20 cellular contexts compared by ENCODE assay signal in the genomic region with DNA sequence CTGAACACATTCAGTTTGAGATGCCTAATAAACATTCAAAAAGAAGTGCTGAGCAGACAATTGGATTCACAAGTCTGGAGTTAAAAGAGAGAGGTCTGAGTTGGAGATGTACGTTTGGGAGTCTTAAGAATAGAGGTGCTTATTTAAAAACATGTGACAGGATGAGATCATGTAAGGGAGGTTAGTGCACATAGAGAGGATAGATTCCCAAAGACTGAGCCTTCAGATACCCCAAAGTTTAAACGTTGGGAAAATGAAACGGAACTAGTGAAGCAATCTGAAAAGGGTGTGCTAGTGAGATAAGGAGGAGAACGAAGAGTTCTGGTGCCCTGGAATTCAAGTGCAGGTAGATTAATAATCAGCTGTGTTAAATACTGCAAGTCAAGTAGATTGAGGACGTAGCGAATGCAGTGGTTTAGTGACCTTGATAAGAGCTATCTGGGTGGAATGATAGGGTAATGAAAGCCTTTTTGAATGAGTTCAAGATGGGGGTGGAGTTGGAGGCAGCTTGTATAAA. TPM values are rescaled to one million over a fixed set of nuclear protein-coding genes. Genes with fewer than 3 reads are reported as not detected.
A peak's percentile ranks its signal among the peaks of the same experiment; 100 is the strongest.
DNase-seq lines count a peak whose midpoint lies in the region; ATAC-seq, FAIRE-seq and TF ChIP-seq lines count a peak whose summit lies in the region.
"Had no signal": no experiment of that assay in that cellular context is flagged by ENCODE, and none has a peak within 500 bp of the region (broad histone marks: within the 10 kb centered on the region; RNA-seq: fewer than 3 reads in every experiment).

No MANE protein-coding gene starts in this region.

- no peak for FAIRE-seq in K562 (lab: Jason Lieb, UNC)
- no peak for FAIRE-seq in small intestine (lab: Jason Lieb, UNC)
- FAIRE-seq: H1, kidney had no signal

- H3K4me2 ChIP-seq in Karpas-422 (ENCODE audit: low read depth, low read length, poor library complexity, severe bottlenecking) (peak overlapping the region; percentile 42), K562 (ENCODE audit: insufficient read depth, low read length) (peak overlapping the region; percentile 3; the same call in 1 of the 2 replicates)

- peak overlapping the region; percentile 66 for H3K27ac ChIP-seq in Karpas-422 (ENCODE audit: low read length)
- H3K27ac ChIP-seq in K562 (ENCODE audit: extremely low read depth, low read depth, low read length): no peak overlapping the region
- peak overlapping the region; percentile 52 to 79 for H3K27ac ChIP-seq in small intestine (ENCODE audit: low read depth in 1 of 2, low read length in 1 of 2)
- H3K27ac ChIP-seq: thoracic aorta had no signal

- H3K27me3 ChIP-seq in Karpas-422 (ENCODE audit: low read length) (no peaks in the 10 kb centered on the region), K562 (ENCODE audit: control insufficient read depth in 2 of 2, insufficient read depth in 2 of 2, low read length in 2 of 2) (no peaks in the 10 kb centered on the region), small intestine (ENCODE audit: control insufficient read depth in 2 of 2, insufficient read depth in 2 of 2, low read length in 2 of 2) (no peaks in the 10 kb centered on the region)

- ATAC-seq in K562 (peak; percentile 71), left colon (peak; percentile 22)
- ATAC-seq: activated CD8-positive, alpha-beta T cell treated with anti-CD3 and anti-CD28 coated beads for 36 hours; stimulated activated effector memory CD8-positive, alpha-beta T cell treated with anti-CD3 and anti-CD28 coated beads, Interleukin-12 subunit alpha, Interleukin-12 subunit beta, amount 100 ng/mL, for 72 hours had no signal

- peak overlapping the region; percentile 26; the same call in 1 of the 2 replicates for H3K9ac ChIP-seq in Karpas-422 (ENCODE audit: low read length)
- no peak overlapping the region for H3K9ac ChIP-seq in K562 (ENCODE audit: insufficient read depth in 1 of 2, low read depth in 2 of 2, low read length in 2 of 2)

- intact Hi-C loops in K562 (cut with micrococcal nuclease): loop anchor here (2.0 to 10.0 kb wide), 3 partner anchors 62 to 506 kb away; no protein-coding TSS in a partner anchor
- intact Hi-C loops in left colon (cut with DNase I, micrococcal nuclease): no loop called here

- H3K9me2 ChIP-seq in Karpas-422 (replicated peaks; ENCODE audit: insufficient read depth, low read length): no peaks in the 10 kb centered on the region

- TF ChIP-seq RAD21 in K562 (CRISPR knock-in tag; conservative IDR thresholded peaks at IDR 0.05 in 1 of 2, IDR thresholded peaks at IDR 0.05 in 1 of 2): no peak

- no peak overlapping the region for H2AFZ ChIP-seq in Karpas-422 (ENCODE audit: low read length)
- H2AFZ ChIP-seq in K562 (ENCODE audit: low read depth, low read length): no peak overlapping the region

- TF ChIP-seq POLR2A in K562 (conservative IDR thresholded peaks at IDR 0.05): no peak

- WGBS in K562 (ENCODE audit: insufficient coverage, low coverage, missing lambda C conversion rate): 0% methylated on average over 6 of the region's 6 CpGs
- 18 to 40% (median 27%) methylated on average over 6 of the region's 6 CpGs for WGBS in small intestine, 3 donors

- POLR2A ChIA-PET in K562 (lab: Yijun Ruan, JAX): interaction anchor here (0.6 to 0.9 kb wide), 2 partner anchors 13 to 70 kb away, joined by 3 to 4 read pairs; no protein-coding TSS in a partner anchor

- BruUV-seq in K562 (replicated peaks; lab: Mats Ljungman, UMichigan): no TSS peak

- no peak for TF ChIP-seq CTCF in K562 (IDR thresholded peaks at IDR 0.05 in 2 of 3, conservative IDR thresholded peaks at IDR 0.05 in 1 of 3; ENCODE audit: insufficient read depth in 2 of 3, low read depth in 1 of 3, low read length in 3 of 3)

- DNase-seq in Karpas-422 (no peak), K562 (ENCODE audit: extremely low read depth in 1 of 4, low spot score in 3 of 4) (peak; percentile 29 to 61 (median 44)), left colon (no peak), small intestine (peak; percentile 94), NCI-H2227 treated with DMSO at 0.1 percent for 48 hours (lab: John Stamatoyannopoulos, UW) (no peak), SKM-1 treated with dmso at 0.1 percent for 144 hours (lab: John Stamatoyannopoulos, UW; ENCODE audit: unreplicated experiment) (no peak), C1 segment of cervical spinal cord (lab: John Stamatoyannopoulos, UW) (no peak), COLO668 (lab: John Stamatoyannopoulos, UW; ENCODE audit: unreplicated experiment) (no peak)
- DNase-seq: activated CD8-positive, alpha-beta T cell treated with anti-CD3 and anti-CD28 coated beads for 36 hours; activated naive CD4-positive, alpha-beta T cell; activated T-cell treated with anti-CD3 and anti-CD28 coated beads, Interleukin-2, amount 50 U/mL, for 1 hour; anterior cingulate cortex; kidney; midbrain; NCI-H1436 treated with DMSO at 0.1 percent for 48 hours; NCI-H774 had no signal

- peak; percentile 73 for TF ChIP-seq EP300 in K562 (IDR thresholded peaks at IDR 0.05; ENCODE audit: low read length)

- in situ Hi-C loops in K562 (cut with MboI): no loop called here

- no peaks in the 10 kb centered on the region for H3K9me3 ChIP-seq in Karpas-422 (ENCODE audit: low read length)
- H3K9me3 ChIP-seq in K562 (replicated peaks; ENCODE audit: control insufficient read depth, insufficient read depth, low read depth, low read length): no peaks in the 10 kb centered on the region
- no peaks in the 10 kb centered on the region for H3K9me3 ChIP-seq in small intestine (ENCODE audit: control insufficient read depth, low read depth)
- H3K9me3 ChIP-seq: thoracic aorta had no signal

- CTCF ChIA-PET in K562 (lab: Yijun Ruan, JAX; ENCODE audit: low intra/inter-chr PET ratio): interaction anchor here (0.5 kb wide), 1 partner anchor 67 kb away, joined by 3 read pairs; no protein-coding TSS in a partner anchor

- H3K79me2 ChIP-seq in Karpas-422 (ENCODE audit: low read length) (peaks cover 92% of the 10 kb centered on the region), K562 (ENCODE audit: control insufficient read depth, insufficient read depth, low read length) (peaks cover 30% of the 10 kb centered on the region)

- H3K4me1 ChIP-seq in Karpas-422 (ENCODE audit: low read length) (peaks cover 52% of the 10 kb centered on the region), K562 (replicated peaks in 1 of 2; ENCODE audit: control insufficient read depth in 2 of 2, insufficient read depth in 2 of 2, low read length in 2 of 2) (peaks cover 5 to 14% of the 10 kb centered on the region in 2 experiments; a peak in 4 of 5 replicates), small intestine (ENCODE audit: control insufficient read depth in 2 of 2, insufficient read depth in 1 of 2, low read depth in 1 of 2, low read length in 1 of 2) (peaks cover 4 to 21% of the 10 kb centered on the region in 2 donors)

- no peaks in the 10 kb centered on the region for H3K9me1 ChIP-seq in K562 (ENCODE audit: control insufficient read depth, insufficient read depth, low read length)

- H3K36me3 ChIP-seq in Karpas-422 (ENCODE audit: insufficient read depth, low read length): no peaks in the 10 kb centered on the region
- no peaks in the 10 kb centered on the region for H3K36me3 ChIP-seq in K562 (ENCODE audit: control insufficient read depth, insufficient read depth, low read length)
- no peaks in the 10 kb centered on the region for H3K36me3 ChIP-seq in small intestine (ENCODE audit: control insufficient read depth in 2 of 2, insufficient read depth in 2 of 2, low read length in 2 of 2)
- H3K36me3 ChIP-seq: thoracic aorta had no signal

- H3K4me3 ChIP-seq in Karpas-422 (ENCODE audit: low read length) (no peak overlapping the region), K562 (no peak overlapping the region), small intestine (ENCODE audit: low read depth in 1 of 2, low read length in 2 of 2) (no peak overlapping the region)
- H3K4me3 ChIP-seq: thoracic aorta had no signal

- H4K20me1 ChIP-seq in Karpas-422 (ENCODE audit: insufficient read depth, low read depth, low read length) (no peaks in the 10 kb centered on the region; the same call in 1 of the 2 replicates), K562 (replicated peaks; ENCODE audit: control insufficient read depth, insufficient read depth, low read length) (peaks cover 20% of the 10 kb centered on the region)

TF ChIP-seq in K562, 482 proteins besides CTCF, POLR2A, EP300 and RAD21 (continues in another document):
- TF ChIP-seq ZNF121 (CRISPR knock-in tag; conservative IDR thresholded peaks at IDR 0.05): no peak
- TF ChIP-seq CBFB (CRISPR knock-in tag; IDR thresholded peaks at IDR 0.05): no peak
- no peak for TF ChIP-seq NUFIP1 (IDR thresholded peaks at IDR 0.05; ENCODE audit: partially characterized antibody)
- 0 out of 2 replicates have a peak, but pooled peaks have one; percentile 28 for TF ChIP-seq GATAD2B (IDR thresholded peaks at IDR 0.05; ENCODE audit: borderline replicate concordance)
- no peak for TF ChIP-seq TAF9B (IDR thresholded peaks at IDR 0.05; ENCODE audit: partially characterized antibody)
- no peak for TF ChIP-seq RFX1 (IDR thresholded peaks at IDR 0.05)
- TF ChIP-seq E2F3 (CRISPR knock-in tag; IDR thresholded peaks at IDR 0.05): no peak
- TF ChIP-seq SIRT6 (IDR thresholded peaks at IDR 0.05; ENCODE audit: low read depth, low read length): no peak
- TF ChIP-seq KLF13 (tag; IDR thresholded peaks at IDR 0.05; ENCODE audit: borderline replicate concordance, low read depth): no peak

RNA-seq across cellular contexts. Expression of a gene that starts 55.0 kb away (rescaled TPM):
- 1.4 and 3.5 TPM in 2 replicates for total RNA-seq in Karpas-422 (2014; rRNA removed; shearing (Covaris generic); ENCODE audit: low replicate concordance)
- total RNA-seq in K562 (2011; cell fraction: chromatin; rRNA removed; ENCODE audit: low replicate concordance): not detected in 2 replicates
- total RNA-seq in K562 (2011; cell fraction: nucleolus; rRNA removed): not detected in 2 replicates
- not detected in 2 replicates for total RNA-seq in K562 (2011; cell fraction: nucleoplasm; rRNA removed)
- total RNA-seq in K562 (2014; rRNA removed) (not detected in 2 replicates), K562 (2014; rRNA removed; fragmentation: Illumina TruSeq; extraction: Trizol) (not detected in 2 replicates), K562 (2015; rRNA removed; fragmentation: Illumina TruSeq; extraction: Trizol) (not detected in 2 replicates), K562 (2021) (not detected in 2 replicates), left colon (under 1 TPM in 1 of 2 donors, not detected in 1; 0.39 TPM)
- polyA plus RNA-seq in K562 (2011; rRNA removed) (not detected in 2 replicates), K562 (2014; fragmentation: Illumina TruSeq; extraction: Trizol) (not detected in 2 replicates), K562 (2014; fragmentation: Nextera tagmentation; extraction: Ambion mirVana) (not detected), K562 (2014; rRNA removed) (not detected in 2 replicates), small intestine (under 1 TPM in 2 of 3 donors, not detected in 1; under 0.01 to 0.34 TPM)
- under 0.01 TPM in 1 of 2 replicates, not detected in the other for polyA plus RNA-seq in K562 (2011; cell fraction: cytosol; rRNA removed)
- not detected in 2 replicates for polyA plus RNA-seq in K562 (2011; cell fraction: nucleus; rRNA removed)
- 0.01 TPM in 1 of 2 replicates, not detected in the other for polyA plus RNA-seq in K562 (2012)
- not detected in 2 replicates for polyA minus RNA-seq in K562 (2011; rRNA and poly(A)+ RNA removed)
- not detected in 2 replicates for polyA minus RNA-seq in K562 (2011; cell fraction: cytosol; rRNA and poly(A)+ RNA removed)
- not detected in 2 replicates for polyA minus RNA-seq in K562 (2011; cell fraction: nucleus; rRNA and poly(A)+ RNA removed)
- total RNA-seq: activated CD8-positive, alpha-beta T cell treated with anti-CD3 and anti-CD28 coated beads for 36 hours; T-helper 2 cell treated with Interferon-gamma antibody and Interleukin-4, amounts not matched to agents 100 ng/mL and 5 ng/mL, for 36 hours had no signal

Comparison
In these comparisons a context has a peak if more than half of its experiments do, and no peak if none do; other contexts are left out.
1. DNase-seq: peak in K562 (4 of 4) and small intestine (single experiment); none in Karpas-422 (single experiment), left colon (0 of 2), NCI-H2227 treated with DMSO at 0.1 percent for 48 hours (single experiment), SKM-1 treated with dmso at 0.1 percent for 144 hours (single experiment), C1 segment of cervical spinal cord (0 of 14) and COLO668 (single experiment).